In genomic region chr19:2194513-2195078, GRCh38 we compare ENCODE assay signal across 14 cellular contexts. TPM values are rescaled to one million over a fixed set of nuclear protein-coding genes. Genes with fewer than 3 reads are reported as not detected.
DNase-seq lines count a peak whose midpoint lies in the region; ATAC-seq and TF ChIP-seq lines count a peak whose summit lies in the region.
"Had no signal": no experiment of that assay in that cellular context is flagged by ENCODE, and none has a peak within 500 bp of the region (broad histone marks: within the 10 kb centered on the region; RNA-seq: fewer than 3 reads in every experiment).

No MANE protein-coding gene starts in this region.

- POLR2A ChIA-PET in A673 (lab: Charles Lee; ENCODE audit: low non-redundant PET): no interaction called here

- BruUV-seq in A673 (replicated peaks; lab: Mats Ljungman, UMichigan): no TSS peak

- H3K27me3 ChIP-seq in A673 (replicated peaks; ENCODE audit: insufficient read depth, low read depth, low read length, poor library complexity): no peaks in the 10 kb centered on the region
- H3K27me3 ChIP-seq: BLaER1 had no signal

- H3K9me3 ChIP-seq in A673 (ENCODE audit: low read depth, low read length, poor library complexity, severe bottlenecking): no peaks in the 10 kb centered on the region
- H3K9me3 ChIP-seq: BLaER1, Caco-2 had no signal

- CTCF ChIA-PET in A673 (lab: Charles Lee): no interaction called here

- no peaks in the 10 kb centered on the region for H3K4me1 ChIP-seq in A673 (ENCODE audit: insufficient read depth, low read length, poor library complexity, severe bottlenecking)
- H3K4me1 ChIP-seq: Caco-2 had no signal

- no peak overlapping the region for H3K27ac ChIP-seq in A673 (ENCODE audit: low read depth, low read length, poor library complexity, severe bottlenecking)
- H3K27ac ChIP-seq: 22Rv1, BLaER1, HL-60 had no signal

- H3K9me3 Mint-ChIP-seq in chondrocyte (ENCODE audit: low read depth) (no peaks in the 10 kb centered on the region), type B pancreatic cell (no peaks in the 10 kb centered on the region)
- H3K9me3 Mint-ChIP-seq: CD8-positive, alpha-beta memory T cell had no signal

- peaks cover 13% of the 10 kb centered on the region for H3K4me1 Mint-ChIP-seq in chondrocyte (ENCODE audit: low read depth)
- peaks cover 5% of the 10 kb centered on the region for H3K4me1 Mint-ChIP-seq in type B pancreatic cell (ENCODE audit: unreplicated experiment)
- H3K4me1 Mint-ChIP-seq: CD8-positive, alpha-beta memory T cell had no signal

- peaks cover 5% of the 10 kb centered on the region for H3K36me3 Mint-ChIP-seq in chondrocyte (ENCODE audit: low read depth)
- peaks cover 11% of the 10 kb centered on the region for H3K36me3 Mint-ChIP-seq in type B pancreatic cell

- DNase-seq in Right ventricle myocardium inferior (ENCODE audit: missing footprints): no peak
- no peak for DNase-seq in cardiac septum (ENCODE audit: low spot score)
- peak; percentile 31 for DNase-seq in A673 (ENCODE audit: low spot score)
- peak; percentile 65 for DNase-seq in NCI-H2171 (lab: John Stamatoyannopoulos, UW)
- peak; percentile 83 for DNase-seq in chondrocyte (ENCODE audit: low spot score)
- DNase-seq in type B pancreatic cell (ENCODE audit: extremely low spot score, unreplicated experiment): no peak
- DNase-seq in NCI-H510A treated with DMSO at 0.1 percent for 48 hours (lab: John Stamatoyannopoulos, UW): no peak
- DNase-seq: AML-193; Caco-2; CD8-positive, alpha-beta memory T cell; HCEC 1CT had no signal

- TF ChIP-seq CTCF in A673 (conservative IDR thresholded peaks at IDR 0.05; ENCODE audit: low read depth, low read length) (no peak), chondrocyte (IDR thresholded peaks at IDR 0.05) (no peak), type B pancreatic cell (conservative IDR thresholded peaks at IDR 0.05) (no peak)

- H3K27ac Mint-ChIP-seq in chondrocyte (ENCODE audit: unreplicated experiment): no peak overlapping the region
- H3K27ac Mint-ChIP-seq in type B pancreatic cell: no peak overlapping the region
- H3K27ac Mint-ChIP-seq: CD8-positive, alpha-beta memory T cell had no signal

- no peak overlapping the region for H3K4me3 ChIP-seq in A673 (ENCODE audit: low read depth, low read length, poor library complexity, severe bottlenecking)
- H3K4me3 ChIP-seq: BLaER1 had no signal

- intact Hi-C loops in Right ventricle myocardium inferior (cut with DNase I) (no loop called here), cardiac septum (cut with DNase I) (loop anchor here (5.0 kb wide), 1 partner anchor 37 kb away; no protein-coding TSS in a partner anchor), A673 (cut with micrococcal nuclease; ENCODE audit: unreplicated experiment) (no loop called here)

- peaks cover 48% of the 10 kb centered on the region for H3K36me3 ChIP-seq in A673 (ENCODE audit: insufficient read depth, low read length, poor library complexity, severe bottlenecking)

- H3K27me3 Mint-ChIP-seq in chondrocyte (ENCODE audit: low read depth) (no peaks in the 10 kb centered on the region), type B pancreatic cell (no peaks in the 10 kb centered on the region)
- H3K27me3 Mint-ChIP-seq: CD8-positive, alpha-beta memory T cell had no signal

- H3K4me3 Mint-ChIP-seq in chondrocyte (ENCODE audit: unreplicated experiment) (no peak overlapping the region), type B pancreatic cell (no peak overlapping the region)
- H3K4me3 Mint-ChIP-seq: CD8-positive, alpha-beta memory T cell had no signal

- ATAC-seq in Right ventricle myocardium inferior: peak; percentile 32

RNA-seq across cellular contexts. Expression of gene DOT1L, which starts 30.9 kb away (rescaled TPM):
- total RNA-seq in Right ventricle myocardium inferior (9.7 TPM), cardiac septum (15.2 TPM), A673 (2021) (71.2 and 78.8 TPM in 2 replicates), chondrocyte (24.0 to 26.2 TPM (median 24.9 TPM) in 3 replicates), type B pancreatic cell (ENCODE audit: low replicate concordance) (68.8 and 76.3 TPM in 2 replicates)

RNA-seq across cellular contexts. Expression of gene PLEKHJ1, which starts 41.5 kb away (rescaled TPM):
- total RNA-seq in Right ventricle myocardium inferior (59.7 TPM), cardiac septum (51.2 TPM), A673 (2021) (73.7 and 75.9 TPM in 2 replicates), chondrocyte (36.6 to 45.4 TPM (median 42.4 TPM) in 3 replicates), type B pancreatic cell (ENCODE audit: low replicate concordance) (107 and 131 TPM in 2 replicates)

RNA-seq across cellular contexts. Expression of gene SF3A2, which starts 42.0 kb away (rescaled TPM):
- total RNA-seq in Right ventricle myocardium inferior (30.3 TPM), cardiac septum (34.1 TPM), A673 (2021) (186 and 187 TPM in 2 replicates), chondrocyte (71.2 to 81.5 TPM (median 74.9 TPM) in 3 replicates), type B pancreatic cell (ENCODE audit: low replicate concordance) (95.5 and 129 TPM in 2 replicates)

RNA-seq across cellular contexts. Expression of gene AP3D1, which starts 43.2 kb away (rescaled TPM):
- total RNA-seq in Right ventricle myocardium inferior (71.8 TPM), cardiac septum (89.0 TPM), A673 (2021) (148 and 154 TPM in 2 replicates), chondrocyte (139 to 157 TPM (median 144 TPM) in 3 replicates), type B pancreatic cell (ENCODE audit: low replicate concordance) (127 and 139 TPM in 2 replicates)

RNA-seq across cellular contexts. Expression of gene AMH, which starts 54.5 kb away (rescaled TPM):
- 0.89 TPM for total RNA-seq in Right ventricle myocardium inferior
- 1.5 TPM for total RNA-seq in cardiac septum
- total RNA-seq in A673 (2021): 15.1 and 16.3 TPM in 2 replicates
- 10.2 to 18.8 TPM (median 10.8 TPM) in 3 replicates for total RNA-seq in chondrocyte
- total RNA-seq in type B pancreatic cell (ENCODE audit: low replicate concordance): 13.8 and 49.5 TPM in 2 replicates

Comparison
In these comparisons a context has a peak if more than half of its experiments do, and no peak if none do; other contexts are left out.
1. DNase-seq: peak in A673 (single experiment), NCI-H2171 (single experiment) and chondrocyte (single experiment); none in Right ventricle myocardium inferior (single experiment), cardiac septum (single experiment), type B pancreatic cell (single experiment) and NCI-H510A treated with DMSO at 0.1 percent for 48 hours (single experiment).